In the genomic region with DNA sequence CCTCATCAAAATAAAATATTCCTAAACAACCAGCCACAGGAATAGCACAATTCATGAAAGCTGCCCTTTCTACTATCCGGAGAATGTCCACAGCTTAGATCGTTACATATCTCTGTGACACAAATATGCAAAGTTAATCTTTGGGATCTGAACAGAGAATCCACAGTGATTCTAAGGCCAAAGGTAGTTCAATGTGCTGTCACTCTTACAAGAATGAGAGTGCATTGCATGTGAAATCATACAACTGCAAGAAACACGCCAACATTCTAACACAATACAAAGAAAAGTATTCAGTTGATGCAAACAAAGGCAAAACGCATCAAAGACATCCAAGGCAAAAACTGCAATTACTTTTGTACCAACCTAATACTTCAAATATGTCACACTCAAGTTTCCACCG, we compare ENCODE assay signal across 26 cellular contexts.
"Had no signal": no experiment of that assay in that cellular context is flagged by ENCODE, and none has a peak within 500 bp of the region (broad histone marks: within the 10 kb centered on the region; RNA-seq: fewer than 3 reads in every experiment).

No MANE protein-coding gene starts in this region.

- H3K27me3 ChIP-seq: colonic mucosa, esophagus squamous epithelium, gastrocnemius medialis, left lung had no signal

- H3K27ac Mint-ChIP-seq: dendritic cell treated with granulocyte-macrophage colony-stimulating factor and Interleukin-4, amounts not matched to agents 40 ng/mL and 50 ng/mL, for 4 days; effector memory CD8-positive, alpha-beta T cell; endodermal cell; mesothelial cell of epicardium had no signal

- H3K4me3 Mint-ChIP-seq: dendritic cell treated with granulocyte-macrophage colony-stimulating factor and Interleukin-4, amounts not matched to agents 40 ng/mL and 50 ng/mL, for 4 days; effector memory CD8-positive, alpha-beta T cell; endodermal cell; mesothelial cell of epicardium had no signal

- H3K9me3 ChIP-seq: colonic mucosa, lower lobe of right lung, mucosa of descending colon had no signal

- DNase-seq: colonic mucosa; cortex of kidney; effector CD8-positive, alpha-beta T cell; effector memory CD8-positive, alpha-beta T cell; endodermal cell; erythroblast; esophagus squamous epithelium; foreskin fibroblast; foreskin melanocyte; gastrocnemius medialis; glutamatergic neuron; head of caudate nucleus; heart right ventricle; hippocampal formation; left cardiac atrium; left lung; left ventricle myocardium superior; lower lobe of right lung; mesenchymal stem cell; mucosa of descending colon had no signal

- H3K27me3 Mint-ChIP-seq: dendritic cell treated with granulocyte-macrophage colony-stimulating factor and Interleukin-4, amounts not matched to agents 40 ng/mL and 50 ng/mL, for 4 days had no signal

- H3K36me3 ChIP-seq: colonic mucosa, esophagus squamous epithelium, gastrocnemius medialis, heart right ventricle, left lung, lower lobe of right lung had no signal

- FAIRE-seq: endometrium, keratinocyte had no signal

- H3K36me3 Mint-ChIP-seq: mesothelial cell of epicardium had no signal

- H3K4me1 Mint-ChIP-seq: endodermal cell, mesothelial cell of epicardium had no signal

- H3K27ac ChIP-seq: colonic mucosa, epithelial cell of prostate, esophagus squamous epithelium, gastrocnemius medialis, heart right ventricle, left lung, lower lobe of right lung had no signal

- H3K4me3 ChIP-seq: colonic mucosa, esophagus squamous epithelium, gastrocnemius medialis, heart right ventricle, left lung, lower lobe of right lung, mucosa of descending colon had no signal

- ATAC-seq: effector memory CD8-positive, alpha-beta T cell; esophagus mucosa; gastrocnemius medialis; heart right ventricle; left cardiac atrium; left lung; left ventricle myocardium superior; lower lobe of right lung; mucosa of descending colon had no signal

- H3K4me1 ChIP-seq: colonic mucosa, gastrocnemius medialis, heart right ventricle, left lung, lower lobe of right lung had no signal
